18 cellular contexts compared by ENCODE assay signal in the genomic region with DNA sequence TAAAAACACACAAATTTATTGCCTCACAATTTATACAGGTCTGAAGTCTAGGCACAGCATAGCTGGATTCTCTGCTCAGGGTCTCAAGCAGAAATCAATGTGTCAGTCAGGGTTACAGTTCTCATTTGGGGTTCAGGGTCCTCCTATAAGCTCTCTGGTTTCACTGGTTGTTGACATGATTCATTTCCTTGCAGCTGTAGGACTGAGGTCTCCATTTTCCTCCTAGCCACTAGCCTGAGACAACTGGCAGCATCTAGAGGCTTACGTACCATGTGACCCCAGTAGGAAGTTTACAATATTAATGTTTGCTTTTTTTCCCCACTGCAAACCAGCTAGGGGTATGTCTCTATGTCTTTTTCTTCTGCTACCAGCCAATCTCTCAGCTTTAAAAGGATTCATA.
DNase-seq lines count a peak whose midpoint lies in the region; ATAC-seq and TF ChIP-seq lines count a peak whose summit lies in the region.
"Had no signal": no experiment of that assay in that cellular context is flagged by ENCODE, and none has a peak within 500 bp of the region (broad histone marks: within the 10 kb centered on the region; RNA-seq: fewer than 3 reads in every experiment).

No MANE protein-coding gene starts in this region.

- H3K4me3 ChIP-seq in Loucy (ENCODE audit: low read length, poor library complexity, severe bottlenecking): no peak overlapping the region
- H3K4me3 ChIP-seq in brain microvascular endothelial cell (ENCODE audit: low read depth, low read length): no peak overlapping the region
- no peak overlapping the region for H3K4me3 ChIP-seq in prostate gland

- H3K27ac ChIP-seq in brain microvascular endothelial cell: no peak overlapping the region
- no peak overlapping the region for H3K27ac ChIP-seq in prostate gland
- H3K27ac ChIP-seq: RWPE1 had no signal

- 97% methylated on average over 1 of the region's 1 CpG for WGBS in prostate gland

- H3K9me2 ChIP-seq in Loucy (replicated peaks; ENCODE audit: low read depth, low read length): no peaks in the 10 kb centered on the region

- no peaks in the 10 kb centered on the region for H4K20me1 ChIP-seq in Loucy (ENCODE audit: insufficient read depth, low read length, poor library complexity, severe bottlenecking)

- H3K9ac ChIP-seq in Loucy (ENCODE audit: low read depth, low read length, poor library complexity, severe bottlenecking): no peak overlapping the region

- H3K27me3 ChIP-seq in Loucy (ENCODE audit: insufficient read depth, low read length, poor library complexity, severe bottlenecking) (no peaks in the 10 kb centered on the region), brain microvascular endothelial cell (replicated peaks) (no peaks in the 10 kb centered on the region), prostate gland (replicated peaks; ENCODE audit: insufficient read depth) (no peaks in the 10 kb centered on the region)

- H3F3A ChIP-seq in Loucy (ENCODE audit: low read depth): no peaks in the 10 kb centered on the region

- ATAC-seq in HG02678 (IDR thresholded peaks at IDR 0.05; ENCODE audit: unreplicated experiment) (no peak), HG03342 (IDR thresholded peaks at IDR 0.05; ENCODE audit: unreplicated experiment) (no peak)
- ATAC-seq: HCT116 had no signal

- TF ChIP-seq POLR2A in prostate gland (IDR thresholded peaks at IDR 0.05): no peak

- peak overlapping the region; percentile 83 for H2AFZ ChIP-seq in Loucy (ENCODE audit: low read length)

- in situ Hi-C loops in brain microvascular endothelial cell (cut with HindIII; ENCODE audit: low pct_ligation_motif_present, low sequenced_read_pairs): no loop called here

- DNase-seq in brain microvascular endothelial cell (peak; percentile 3), iris pigment epithelial cell (ENCODE audit: low read depth) (peak; percentile 83), prostate gland (ENCODE audit: low spot score) (no peak), NCI-H2081 (lab: John Stamatoyannopoulos, UW) (no peak)
- DNase-seq: Caco-2; CD4-positive, CD25-positive, alpha-beta regulatory T cell; DMS153; NCI-H1417; NCI-H187 treated with DMSO at 0.1 percent for 48 hours; NCI-H446; NCI-H69; NK-92 treated with Interleukin-12 subunit alpha and Interleukin-12 subunit beta, amount 100 ng/mL, for 24 hours; OCI-M1 had no signal

- intact Hi-C loops in prostate gland (cut with DNase I): no loop called here

- TF ChIP-seq CTCF in Loucy (conservative IDR thresholded peaks at IDR 0.05; ENCODE audit: low read length) (no peak), brain microvascular endothelial cell (IDR thresholded peaks at IDR 0.05; ENCODE audit: low read depth, low read length, missing control alignments) (no peak), prostate gland (IDR thresholded peaks at IDR 0.05) (no peak)

- no peaks in the 10 kb centered on the region for H3K36me3 ChIP-seq in Loucy (ENCODE audit: insufficient read depth, low read length)
- no peaks in the 10 kb centered on the region for H3K36me3 ChIP-seq in brain microvascular endothelial cell (replicated peaks)
- no peaks in the 10 kb centered on the region for H3K36me3 ChIP-seq in prostate gland

- peak overlapping the region; percentile 11 for H3K4me2 ChIP-seq in Loucy (ENCODE audit: low read depth, low read length, poor library complexity, severe bottlenecking)

- no peaks in the 10 kb centered on the region for H3K79me2 ChIP-seq in Loucy (ENCODE audit: insufficient read depth, low read length)

- H3K4me1 ChIP-seq in Loucy (ENCODE audit: insufficient read depth, low read length, poor library complexity, severe bottlenecking): peaks cover 8% of the 10 kb centered on the region
- no peaks in the 10 kb centered on the region for H3K4me1 ChIP-seq in prostate gland (replicated peaks)

- H3K9me3 ChIP-seq in Loucy (ENCODE audit: insufficient read depth, low read depth, low read length) (no peaks in the 10 kb centered on the region), prostate gland (no peaks in the 10 kb centered on the region)
- H3K9me3 ChIP-seq: Caco-2 had no signal

Comparison
In these comparisons a context has a peak if more than half of its experiments do, and no peak if none do; other contexts are left out.
1. DNase-seq: peak in brain microvascular endothelial cell (single experiment) and iris pigment epithelial cell (single experiment); none in prostate gland (single experiment) and NCI-H2081 (0 of 2).